Comparison of ENCODE assay signal across 1 cellular context in the genomic region with DNA sequence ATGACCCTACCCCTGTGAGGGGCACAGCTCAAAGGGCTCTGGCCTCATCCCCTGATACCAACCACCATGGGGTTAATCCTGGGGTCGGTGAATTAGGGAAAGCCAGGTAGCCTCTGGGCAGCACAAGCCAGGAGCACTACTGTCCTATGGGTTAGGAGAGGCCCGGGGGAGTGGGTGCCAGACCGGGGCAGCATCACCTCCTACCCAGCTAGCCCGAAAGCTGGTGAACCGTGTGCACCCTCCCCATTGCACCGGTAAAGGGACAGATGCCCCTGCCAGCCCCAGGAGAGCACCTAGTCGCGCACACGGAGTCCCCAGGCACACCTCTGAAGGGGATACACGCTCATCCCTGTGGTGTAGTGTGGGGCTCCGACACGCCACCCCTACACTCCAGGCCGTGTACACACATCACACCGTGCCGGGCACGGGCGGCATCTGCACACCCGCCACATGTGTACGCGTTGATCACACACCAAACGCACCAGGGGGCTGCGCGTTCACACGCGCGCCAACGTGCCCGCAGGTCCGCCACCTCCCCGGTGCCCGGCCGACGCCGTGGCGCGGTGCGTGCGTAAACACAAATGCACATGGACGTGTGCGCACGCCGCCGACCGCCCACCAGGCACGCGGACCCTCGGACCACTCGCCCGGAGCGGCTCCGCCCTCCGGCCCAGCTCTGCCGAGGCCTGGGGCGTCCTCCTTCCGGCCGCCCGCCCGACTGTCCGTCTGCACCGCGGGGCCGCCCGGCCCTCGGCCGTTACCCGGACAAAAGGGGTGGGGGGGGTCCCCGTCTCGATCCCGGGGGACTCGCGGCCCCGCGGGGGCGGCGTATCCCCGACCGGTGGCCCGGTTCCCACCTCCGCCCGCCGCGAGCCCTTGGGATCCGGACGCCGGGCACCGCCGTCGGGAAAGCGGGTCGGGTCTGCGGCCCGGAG.
TF ChIP-seq lines count a peak whose summit lies in the region.

No MANE protein-coding gene starts in this region.

TF ChIP-seq in SK-N-SH treated with all-trans-retinoic acid at 6 μM for 48 hours, 23 proteins besides CTCF, POLR2A, EP300 and RAD21 (continued from another document):
- TF ChIP-seq, protein P1, sequence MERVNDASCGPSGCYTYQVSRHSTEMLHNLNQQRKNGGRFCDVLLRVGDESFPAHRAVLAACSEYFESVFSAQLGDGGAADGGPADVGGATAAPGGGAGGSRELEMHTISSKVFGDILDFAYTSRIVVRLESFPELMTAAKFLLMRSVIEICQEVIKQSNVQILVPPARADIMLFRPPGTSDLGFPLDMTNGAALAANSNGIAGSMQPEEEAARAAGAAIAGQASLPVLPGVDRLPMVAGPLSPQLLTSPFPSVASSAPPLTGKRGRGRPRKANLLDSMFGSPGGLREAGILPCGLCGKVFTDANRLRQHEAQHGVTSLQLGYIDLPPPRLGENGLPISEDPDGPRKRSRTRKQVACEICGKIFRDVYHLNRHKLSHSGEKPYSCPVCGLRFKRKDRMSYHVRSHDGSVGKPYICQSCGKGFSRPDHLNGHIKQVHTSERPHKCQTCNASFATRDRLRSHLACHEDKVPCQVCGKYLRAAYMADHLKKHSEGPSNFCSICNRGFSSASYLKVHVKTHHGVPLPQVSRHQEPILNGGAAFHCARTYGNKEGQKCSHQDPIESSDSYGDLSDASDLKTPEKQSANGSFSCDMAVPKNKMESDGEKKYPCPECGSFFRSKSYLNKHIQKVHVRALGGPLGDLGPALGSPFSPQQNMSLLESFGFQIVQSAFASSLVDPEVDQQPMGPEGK (CRISPR knock-in tag; IDR thresholded peaks at IDR 0.05; ENCODE audit: borderline replicate concordance), result no peak
- TF ChIP-seq, protein P2, sequence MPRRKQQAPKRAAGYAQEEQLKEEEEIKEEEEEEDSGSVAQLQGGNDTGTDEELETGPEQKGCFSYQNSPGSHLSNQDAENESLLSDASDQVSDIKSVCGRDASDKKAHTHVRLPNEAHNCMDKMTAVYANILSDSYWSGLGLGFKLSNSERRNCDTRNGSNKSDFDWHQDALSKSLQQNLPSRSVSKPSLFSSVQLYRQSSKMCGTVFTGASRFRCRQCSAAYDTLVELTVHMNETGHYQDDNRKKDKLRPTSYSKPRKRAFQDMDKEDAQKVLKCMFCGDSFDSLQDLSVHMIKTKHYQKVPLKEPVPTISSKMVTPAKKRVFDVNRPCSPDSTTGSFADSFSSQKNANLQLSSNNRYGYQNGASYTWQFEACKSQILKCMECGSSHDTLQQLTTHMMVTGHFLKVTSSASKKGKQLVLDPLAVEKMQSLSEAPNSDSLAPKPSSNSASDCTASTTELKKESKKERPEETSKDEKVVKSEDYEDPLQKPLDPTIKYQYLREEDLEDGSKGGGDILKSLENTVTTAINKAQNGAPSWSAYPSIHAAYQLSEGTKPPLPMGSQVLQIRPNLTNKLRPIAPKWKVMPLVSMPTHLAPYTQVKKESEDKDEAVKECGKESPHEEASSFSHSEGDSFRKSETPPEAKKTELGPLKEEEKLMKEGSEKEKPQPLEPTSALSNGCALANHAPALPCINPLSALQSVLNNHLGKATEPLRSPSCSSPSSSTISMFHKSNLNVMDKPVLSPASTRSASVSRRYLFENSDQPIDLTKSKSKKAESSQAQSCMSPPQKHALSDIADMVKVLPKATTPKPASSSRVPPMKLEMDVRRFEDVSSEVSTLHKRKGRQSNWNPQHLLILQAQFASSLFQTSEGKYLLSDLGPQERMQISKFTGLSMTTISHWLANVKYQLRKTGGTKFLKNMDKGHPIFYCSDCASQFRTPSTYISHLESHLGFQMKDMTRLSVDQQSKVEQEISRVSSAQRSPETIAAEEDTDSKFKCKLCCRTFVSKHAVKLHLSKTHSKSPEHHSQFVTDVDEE (CRISPR knock-in tag; IDR thresholded peaks at IDR 0.05), result no peak
- TF ChIP-seq, protein P3, sequence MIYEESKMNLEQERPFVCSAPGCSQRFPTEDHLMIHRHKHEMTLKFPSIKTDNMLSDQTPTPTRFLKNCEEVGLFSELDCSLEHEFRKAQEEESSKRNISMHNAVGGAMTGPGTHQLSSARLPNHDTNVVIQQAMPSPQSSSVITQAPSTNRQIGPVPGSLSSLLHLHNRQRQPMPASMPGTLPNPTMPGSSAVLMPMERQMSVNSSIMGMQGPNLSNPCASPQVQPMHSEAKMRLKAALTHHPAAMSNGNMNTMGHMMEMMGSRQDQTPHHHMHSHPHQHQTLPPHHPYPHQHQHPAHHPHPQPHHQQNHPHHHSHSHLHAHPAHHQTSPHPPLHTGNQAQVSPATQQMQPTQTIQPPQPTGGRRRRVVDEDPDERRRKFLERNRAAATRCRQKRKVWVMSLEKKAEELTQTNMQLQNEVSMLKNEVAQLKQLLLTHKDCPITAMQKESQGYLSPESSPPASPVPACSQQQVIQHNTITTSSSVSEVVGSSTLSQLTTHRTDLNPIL (CRISPR knock-in tag; IDR thresholded peaks at IDR 0.05; ENCODE audit: low read depth), result no peak
- TF ChIP-seq SNAI2 (CRISPR knock-in tag; IDR thresholded peaks at IDR 0.05), result no peak
- TF ChIP-seq ZFP3 (CRISPR knock-in tag; IDR thresholded peaks at IDR 0.05), result no peak
- no peak for TF ChIP-seq RARB (CRISPR knock-in tag; IDR thresholded peaks at IDR 0.05)
- TF ChIP-seq ESRRG (CRISPR knock-in tag; IDR thresholded peaks at IDR 0.05), result no peak
- no peak for TF ChIP-seq ZNF565 (CRISPR knock-in tag; conservative IDR thresholded peaks at IDR 0.05; ENCODE audit: low read depth)
- TF ChIP-seq ZFP30 (CRISPR knock-in tag; IDR thresholded peaks at IDR 0.05), result no peak
- TF ChIP-seq ZNF8 (CRISPR knock-in tag; IDR thresholded peaks at IDR 0.05), result no peak
- TF ChIP-seq ZC3H10 (CRISPR knock-in tag; IDR thresholded peaks at IDR 0.05), result no peak
- TF ChIP-seq, protein P4, sequence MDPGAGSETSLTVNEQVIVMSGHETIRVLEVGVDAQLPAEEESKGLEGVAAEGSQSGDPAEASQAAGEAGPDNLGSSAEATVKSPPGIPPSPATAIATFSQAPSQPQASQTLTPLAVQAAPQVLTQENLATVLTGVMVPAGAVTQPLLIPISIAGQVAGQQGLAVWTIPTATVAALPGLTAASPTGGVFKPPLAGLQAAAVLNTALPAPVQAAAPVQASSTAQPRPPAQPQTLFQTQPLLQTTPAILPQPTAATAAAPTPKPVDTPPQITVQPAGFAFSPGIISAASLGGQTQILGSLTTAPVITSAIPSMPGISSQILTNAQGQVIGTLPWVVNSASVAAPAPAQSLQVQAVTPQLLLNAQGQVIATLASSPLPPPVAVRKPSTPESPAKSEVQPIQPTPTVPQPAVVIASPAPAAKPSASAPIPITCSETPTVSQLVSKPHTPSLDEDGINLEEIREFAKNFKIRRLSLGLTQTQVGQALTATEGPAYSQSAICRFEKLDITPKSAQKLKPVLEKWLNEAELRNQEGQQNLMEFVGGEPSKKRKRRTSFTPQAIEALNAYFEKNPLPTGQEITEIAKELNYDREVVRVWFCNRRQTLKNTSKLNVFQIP (CRISPR knock-in tag; IDR thresholded peaks at IDR 0.05; ENCODE audit: borderline replicate concordance, low read depth), result no peak
- no peak for TF ChIP-seq BACH2 (CRISPR knock-in tag; IDR thresholded peaks at IDR 0.05; ENCODE audit: borderline replicate concordance)
- no peak for TF ChIP-seq ARNTL (CRISPR knock-in tag; IDR thresholded peaks at IDR 0.05; ENCODE audit: borderline replicate concordance, low read depth)
- TF ChIP-seq CSDC2 (CRISPR knock-in tag; IDR thresholded peaks at IDR 0.05), result no peak
